4 cellular contexts compared by ENCODE assay signal in the genomic region with DNA sequence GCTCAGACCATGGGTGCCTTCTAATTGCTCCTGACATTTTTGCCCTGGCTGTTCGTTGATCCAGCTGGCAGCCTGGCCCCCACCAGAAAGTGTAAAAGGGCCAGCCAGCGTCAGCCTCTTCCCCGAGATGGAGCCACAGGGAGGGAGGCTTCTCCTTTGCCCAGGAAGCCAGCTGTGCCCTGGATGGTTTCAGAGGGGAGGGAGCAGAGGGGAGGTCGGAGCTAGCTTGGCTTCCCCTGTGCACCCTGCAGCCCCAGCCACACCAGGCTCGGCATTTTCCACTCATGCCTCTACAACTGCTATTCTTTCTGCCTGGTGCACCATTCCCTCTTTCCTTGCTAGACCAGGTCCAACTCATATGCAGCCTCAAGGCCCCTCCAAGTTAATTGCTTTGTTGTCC. TPM values are rescaled to one million over a fixed set of nuclear protein-coding genes. Genes with fewer than 3 reads are reported as not detected.
"Had no signal": no experiment of that assay in that cellular context is flagged by ENCODE, and none has a peak within 500 bp of the region (broad histone marks: within the 10 kb centered on the region; RNA-seq: fewer than 3 reads in every experiment).

No MANE protein-coding gene starts in this region.

RNA-seq across cellular contexts. Expression of a gene that starts 56.4 kb away (rescaled TPM):
- total RNA-seq: LHCN-M2, M059J, MCF 10A, NCI-H460 had no signal
